In genomic region chr6:26360451-26361416, GRCh38 we compare ENCODE assay signal across 12 cellular contexts. TPM values are rescaled to one million over a fixed set of nuclear protein-coding genes. Genes with fewer than 3 reads are reported as not detected.
DNase-seq lines count a peak whose midpoint lies in the region; FAIRE-seq and TF ChIP-seq lines count a peak whose summit lies in the region.
"Had no signal": no experiment of that assay in that cellular context is flagged by ENCODE, and none has a peak within 500 bp of the region (broad histone marks: within the 10 kb centered on the region; RNA-seq: fewer than 3 reads in every experiment).

No MANE protein-coding gene starts in this region.

- no TSS peak for BruUV-seq in OCI-LY7 (replicated peaks; lab: Mats Ljungman, UMichigan)

- H3K27me3 ChIP-seq in spleen (replicated peaks in 1 of 7), result peaks cover 0 to 21% (median 0%) of the 10 kb centered on the region in 7 donors
- H3K27me3 ChIP-seq: neutrophil, uterus had no signal

- WGBS in spleen, 5 donors, result 75 to 85% (median 78%) methylated on average over 14 of the region's 14 CpGs

- no peak overlapping the region; the same call in 1 of the 2 replicates for H2AFZ ChIP-seq in OCI-LY7 (ENCODE audit: low read length)

- no peak for FAIRE-seq in frontal cortex (lab: Jason Lieb, UNC)

- TF ChIP-seq POLR2A in spleen (IDR thresholded peaks at IDR 0.05), result no peak

- peak overlapping the region; percentile 62 for H3K4me2 ChIP-seq in OCI-LY7 (ENCODE audit: low read length)

- peak overlapping the region; percentile 73 for H3K27ac Mint-ChIP-seq in activated T-cell treated with anti-CD3 and anti-CD28 coated beads, Interleukin-2, amount 50 U/mL, for 24 hours

- peaks cover 15% of the 10 kb centered on the region for H3K79me2 ChIP-seq in OCI-LY7 (ENCODE audit: insufficient read depth, low read depth, low read length)

- H3K36me3 ChIP-seq in HEK293 (ENCODE audit: control insufficient read depth in 2 of 2, insufficient read depth in 1 of 2, low read length in 2 of 2) (no peaks in the 10 kb centered on the region), OCI-LY7 (ENCODE audit: insufficient read depth, low read length) (no peaks in the 10 kb centered on the region), spleen (no peaks in the 10 kb centered on the region)
- H3K36me3 ChIP-seq: neutrophil, uterus had no signal

- intact Hi-C loops in OCI-LY7 (cut with micrococcal nuclease; ENCODE audit: unreplicated experiment), result loop anchor here (1.0 to 10.0 kb wide), 9 partner anchors 42 to 1846 kb away; partner anchors contain the start of gene BTN3A1
- intact Hi-C loops in spleen (cut with DNase I; ENCODE audit: low total_unique reads), result no loop called here

- H3K27ac ChIP-seq in HEK293 (ENCODE audit: extremely low read depth, low read depth, low read length) (no peak overlapping the region), OCI-LY7 (ENCODE audit: low read depth, low read length, poor library complexity, severe bottlenecking) (peak overlapping the region; percentile 96), spleen (peak overlapping the region in 6 of 8 donors; percentile 3 to 75 (median 32))
- H3K27ac ChIP-seq: neutrophil, uterus had no signal

- H3K9me3 ChIP-seq in HEK293 (ENCODE audit: control insufficient read depth, insufficient read depth, low read depth, low read length), result no peaks in the 10 kb centered on the region
- H3K9me3 ChIP-seq in OCI-LY7 (ENCODE audit: low read length), result no peaks in the 10 kb centered on the region; the same call in 1 of the 2 replicates
- no peaks in the 10 kb centered on the region for H3K9me3 ChIP-seq in spleen
- H3K9me3 ChIP-seq: neutrophil, uterus had no signal

- H3K4me3 ChIP-seq in HEK293 (ENCODE audit: low read depth, low read length) (no peak overlapping the region), OCI-LY7 (ENCODE audit: low read depth, low read length, poor library complexity, severe bottlenecking) (peak overlapping the region; percentile 38), spleen (peak overlapping the region in 1 of 8 donors; percentile 11)
- H3K4me3 ChIP-seq: uterus had no signal

- peak; percentile 49 for DNase-seq in activated T-cell treated with anti-CD3 and anti-CD28 coated beads, Interleukin-2, amount 50 U/mL, for 24 hours
- DNase-seq in activated T-cell treated with anti-CD3 and anti-CD28 coated beads for 4 hours (no peak), OCI-LY7 (ENCODE audit: low spot score) (peak; percentile 98), spleen (no peak), NCI-H524 treated with DMSO at 0.1 percent for 48 hours (lab: John Stamatoyannopoulos, UW) (no peak), NCI-H1417 (lab: John Stamatoyannopoulos, UW) (no peak), frontal cortex (ENCODE audit: low spot score in 2 of 2) (no peak)
- DNase-seq: activated gamma-delta T cell treated with Interleukin-2 at 50 U/mL for 16 hours, NCI-H2171 treated with DMSO at 0.1 percent for 48 hours, uterus had no signal

- H3K27me3 Mint-ChIP-seq in activated T-cell treated with anti-CD3 and anti-CD28 coated beads, Interleukin-2, amount 50 U/mL, for 24 hours, result no peaks in the 10 kb centered on the region

- peak overlapping the region; percentile 40 for H3K4me3 Mint-ChIP-seq in activated T-cell treated with anti-CD3 and anti-CD28 coated beads, Interleukin-2, amount 50 U/mL, for 24 hours

- no peaks in the 10 kb centered on the region for H3K9me2 ChIP-seq in OCI-LY7 (ENCODE audit: insufficient read depth, low read length)

- H4K20me1 ChIP-seq in OCI-LY7 (ENCODE audit: insufficient read depth, low read length), result no peaks in the 10 kb centered on the region

- TF ChIP-seq CTCF in HEK293 (tag by site-specific recombination; IDR thresholded peaks at IDR 0.05), result no peak
- no peak for TF ChIP-seq CTCF in OCI-LY7 (conservative IDR thresholded peaks at IDR 0.05; ENCODE audit: low read length)
- no peak for TF ChIP-seq CTCF in spleen (IDR thresholded peaks at IDR 0.05 in 8 of 11, conservative IDR thresholded peaks at IDR 0.05 in 3 of 11)

- CTCF ChIA-PET in HEK293 (lab: Yijun Ruan, JAX) (no interaction called here), OCI-LY7 (lab: Charles Lee; ENCODE audit: unreplicated experiment) (no interaction called here)

- POLR2A ChIA-PET in HEK293 (lab: Yijun Ruan, JAX) (interaction anchor here (0.6 to 0.7 kb wide), 2 partner anchors 25 to 66 kb away, joined by 3 to 5 read pairs; no protein-coding TSS in a partner anchor), OCI-LY7 (lab: Charles Lee) (interaction anchor here (1.3 to 2.4 kb wide), 4 partner anchors 14 to 771 kb away, joined by 3 to 20 read pairs (median 4); a partner anchor contains a TSS)

- H3K4me1 Mint-ChIP-seq in activated T-cell treated with anti-CD3 and anti-CD28 coated beads, Interleukin-2, amount 50 U/mL, for 24 hours (ENCODE audit: low read depth), result peaks cover 33% of the 10 kb centered on the region

- no peaks in the 10 kb centered on the region for H3K36me3 Mint-ChIP-seq in activated T-cell treated with anti-CD3 and anti-CD28 coated beads, Interleukin-2, amount 50 U/mL, for 24 hours (ENCODE audit: low read depth)

- no peaks in the 10 kb centered on the region for H3K9me3 Mint-ChIP-seq in activated T-cell treated with anti-CD3 and anti-CD28 coated beads, Interleukin-2, amount 50 U/mL, for 24 hours

- H3K4me1 ChIP-seq in HEK293 (ENCODE audit: control insufficient read depth, insufficient read depth, low read length), result peaks cover 8% of the 10 kb centered on the region
- H3K4me1 ChIP-seq in OCI-LY7 (ENCODE audit: insufficient read depth, low read length, poor library complexity, severe bottlenecking), result peaks cover 87% of the 10 kb centered on the region
- H3K4me1 ChIP-seq in spleen, result peaks cover 8 to 51% (median 26%) of the 10 kb centered on the region in 6 donors

TF ChIP-seq in HEK293, 187 proteins besides CTCF, POLR2A, EP300 and RAD21:
- TF ChIP-seq ZNF132 (tag by site-specific recombination; IDR thresholded peaks at IDR 0.05; ENCODE audit: borderline replicate concordance) (no peak), ZNF560 (tag by site-specific recombination; IDR thresholded peaks at IDR 0.05; ENCODE audit: borderline replicate concordance) (no peak), EGR2 (tag by site-specific recombination; IDR thresholded peaks at IDR 0.05; ENCODE audit: low read depth) (0 out of 2 replicates have a peak, but pooled peaks have one; percentile 16), TRIM28 (IDR thresholded peaks at IDR 0.05; ENCODE audit: borderline replicate concordance, low read length) (no peak)
TF ChIP-seq in HEK293: peak in this region for 1.

RNA-seq across cellular contexts. Expression of gene BTN3A2, which starts 4.3 kb away (rescaled TPM):
- total RNA-seq in OCI-LY7 (2014; rRNA removed; shearing (Covaris generic)), result 47.9 and 54.5 TPM in 2 replicates
- total RNA-seq in OCI-LY7 (2022) (70.8 and 95.7 TPM in 2 replicates), spleen (100 to 1,000 TPM in 6 of 7 donors, 10 to 100 TPM in 1; 78.9 to 157 (median 136) TPM), frontal cortex (2.0 TPM)
- 10 to 100 TPM; 41.0 to 52.6 (median 42.4) TPM for polyA plus RNA-seq in spleen

RNA-seq across cellular contexts. Expression of gene BTN2A2, which starts 22.2 kb away (rescaled TPM):
- total RNA-seq in OCI-LY7 (2014; rRNA removed; shearing (Covaris generic)), result 42.0 and 45.1 TPM in 2 replicates
- total RNA-seq in OCI-LY7 (2022) (35.0 and 44.8 TPM in 2 replicates), spleen (10 to 100 TPM; 21.1 to 41.0 (median 38.1) TPM), frontal cortex (2.4 TPM)
- polyA plus RNA-seq in spleen, result 10 to 100 TPM; 13.3 to 15.9 (median 15.0) TPM

RNA-seq across cellular contexts. Expression of gene BTN3A1, which starts 41.3 kb away (rescaled TPM):
- total RNA-seq in OCI-LY7 (2014; rRNA removed; shearing (Covaris generic)), result 33.4 and 34.6 TPM in 2 replicates
- total RNA-seq in OCI-LY7 (2022) (33.3 and 46.5 TPM in 2 replicates), spleen (100 to 1,000 TPM in 6 of 7 donors, 10 to 100 TPM in 1; 90.1 to 142 (median 109) TPM), frontal cortex (19.6 TPM)
- 10 to 100 TPM; 25.1 to 40.4 (median 34.1) TPM for polyA plus RNA-seq in spleen

Comparison
In these comparisons a context has a peak if more than half of its experiments do, and no peak if none do; other contexts are left out.
1. DNase-seq: peak in activated T-cell treated with anti-CD3 and anti-CD28 coated beads, Interleukin-2, amount 50 U/mL, for 24 hours (single experiment) and OCI-LY7 (single experiment); none in activated T-cell treated with anti-CD3 and anti-CD28 coated beads for 4 hours (single experiment), spleen (single experiment), NCI-H524 treated with DMSO at 0.1 percent for 48 hours (single experiment), NCI-H1417 (0 of 3) and frontal cortex (0 of 2).
2. RNA of gene BTN3A2, which starts 4.3 kb away (total RNA-seq): 78.9 to 157 TPM in spleen and 47.9 to 95.7 TPM in OCI-LY7; 2.0 TPM in frontal cortex (single experiment); every median in the first group is over 10 times any median in the second.